ENCODE assay signal across 28 cellular contexts in the genomic region with DNA sequence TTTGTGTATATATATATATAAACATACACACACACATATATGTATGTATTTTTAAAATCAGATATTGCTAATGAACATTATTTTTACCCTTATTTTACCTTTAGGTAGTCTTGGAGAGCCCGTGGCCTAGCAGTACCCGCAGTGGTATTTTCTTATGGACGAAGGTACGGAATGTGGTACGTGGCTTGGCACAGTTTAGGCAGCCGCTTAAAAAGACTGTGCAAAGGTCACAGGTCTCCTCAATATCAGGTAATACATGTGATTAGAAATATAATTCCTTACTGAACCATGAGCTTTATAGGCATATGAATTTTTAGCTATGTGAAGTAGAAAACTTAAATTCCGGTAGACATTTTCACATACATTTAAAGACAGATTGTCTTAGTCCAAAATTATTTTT.
"Had no signal": no experiment of that assay in that cellular context is flagged by ENCODE, and none has a peak within 500 bp of the region (broad histone marks: within the 10 kb centered on the region; RNA-seq: fewer than 3 reads in every experiment).

No MANE protein-coding gene starts in this region.

- H3K27ac ChIP-seq: colonic mucosa, coronary artery, dorsolateral prefrontal cortex, epithelial cell of prostate, esophagus muscularis mucosa, esophagus squamous epithelium, foreskin keratinocyte, gastrocnemius medialis, gastroesophageal sphincter, heart left ventricle, heart right ventricle had no signal

- H3K9me3 ChIP-seq: colonic mucosa, esophagus muscularis mucosa, esophagus squamous epithelium, gastrocnemius medialis, gastroesophageal sphincter, heart left ventricle, heart right ventricle had no signal

- H3K36me3 ChIP-seq: colonic mucosa had no signal

- H3K27me3 Mint-ChIP-seq: dendritic cell treated with granulocyte-macrophage colony-stimulating factor and Interleukin-4, amounts not matched to agents 40 ng/mL and 50 ng/mL, for 4 days; effector memory CD8-positive, alpha-beta T cell had no signal

- H3K9me3 Mint-ChIP-seq: dendritic cell treated with granulocyte-macrophage colony-stimulating factor and Interleukin-4, amounts not matched to agents 40 ng/mL and 50 ng/mL, for 4 days; effector memory CD8-positive, alpha-beta T cell; endodermal cell had no signal

- H3K27ac Mint-ChIP-seq: dendritic cell treated with granulocyte-macrophage colony-stimulating factor and Interleukin-4, amounts not matched to agents 40 ng/mL and 50 ng/mL, for 4 days; endodermal cell had no signal

- ATAC-seq: effector memory CD8-positive, alpha-beta T cell; esophagus mucosa; foreskin keratinocyte; gastrocnemius medialis; gastroesophageal sphincter; heart left ventricle; heart right ventricle had no signal

- H3K27me3 ChIP-seq: colonic mucosa, dorsolateral prefrontal cortex, esophagus muscularis mucosa, esophagus squamous epithelium, foreskin keratinocyte, gastrocnemius medialis, gastroesophageal sphincter, heart left ventricle, heart right ventricle had no signal

- FAIRE-seq: endometrium, endothelial cell of umbilical vein, frontal cortex had no signal

- H3K4me3 Mint-ChIP-seq: dendritic cell treated with granulocyte-macrophage colony-stimulating factor and Interleukin-4, amounts not matched to agents 40 ng/mL and 50 ng/mL, for 4 days; effector memory CD8-positive, alpha-beta T cell; endodermal cell had no signal

- DNase-seq: colonic mucosa; cortex of kidney; dermis blood vessel endothelial cell; dorsolateral prefrontal cortex; effector CD4-positive, alpha-beta T cell; effector CD8-positive, alpha-beta T cell; effector memory CD4-positive, alpha-beta T cell; effector memory CD8-positive, alpha-beta T cell; endodermal cell; erythroblast; esophagus squamous epithelium; foreskin fibroblast; foreskin keratinocyte; foreskin melanocyte; gastrocnemius medialis; glutamatergic neuron; head of caudate nucleus; heart left ventricle; heart right ventricle had no signal

- H3K4me3 ChIP-seq: colonic mucosa, coronary artery, dorsolateral prefrontal cortex, esophagus muscularis mucosa, esophagus squamous epithelium, gastrocnemius medialis, gastroesophageal sphincter, heart left ventricle, heart right ventricle had no signal

- H3K4me1 Mint-ChIP-seq: endodermal cell had no signal

- H3K4me1 ChIP-seq: colonic mucosa, esophagus muscularis mucosa, esophagus squamous epithelium, foreskin keratinocyte, gastrocnemius medialis, gastroesophageal sphincter had no signal
